ENCODE assay signal across 2 cellular contexts in the genomic region with DNA sequence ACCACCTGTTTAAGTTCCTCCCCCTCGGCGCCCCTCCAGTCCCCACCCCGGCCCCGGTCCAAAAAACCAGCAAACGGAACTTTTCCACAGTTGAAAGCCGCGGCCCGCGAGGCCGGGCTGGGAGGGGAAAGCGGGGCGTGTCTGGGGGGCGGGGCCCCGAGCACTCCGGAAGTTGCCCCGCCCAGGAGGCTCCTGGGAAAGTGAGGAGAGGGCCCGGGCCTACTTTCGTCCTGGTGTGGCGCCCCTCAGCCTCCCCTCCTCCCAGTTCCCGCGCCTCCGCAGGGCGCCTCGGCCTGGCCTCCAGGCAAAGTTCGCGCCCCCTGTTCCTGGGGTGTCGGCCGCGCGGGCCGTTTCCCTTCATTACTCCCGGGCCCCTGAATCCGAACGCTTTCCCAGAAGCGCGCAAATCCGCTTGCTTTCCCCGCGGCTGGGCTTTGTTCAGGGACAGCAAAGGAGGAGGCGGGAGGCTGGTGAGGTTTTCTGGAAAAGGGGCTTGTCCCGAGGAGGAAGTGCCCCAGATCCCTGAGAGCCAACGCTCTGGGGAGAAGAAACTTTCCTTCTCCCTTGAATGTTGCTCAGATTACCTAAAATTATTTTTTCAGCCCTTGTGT.
TF ChIP-seq lines count a peak whose summit lies in the region.

No MANE protein-coding gene starts in this region.

TF ChIP-seq in SK-N-SH, 30 proteins besides CTCF, POLR2A, EP300 and RAD21 (continued from another document):
- TF ChIP-seq TAF1 (IDR thresholded peaks at IDR 0.05; ENCODE audit: borderline replicate concordance, low read depth, low read length) (no peak), RXRA (IDR thresholded peaks at IDR 0.05; ENCODE audit: borderline replicate concordance, low read depth) (no peak), FOSL2 (IDR thresholded peaks at IDR 0.05; ENCODE audit: borderline replicate concordance, low read depth) (no peak), RFX5 (IDR thresholded peaks at IDR 0.05; ENCODE audit: low read length) (no peak), FOXM1 (IDR thresholded peaks at IDR 0.05; ENCODE audit: low read depth) (no peak), SIN3A (IDR thresholded peaks at IDR 0.05; ENCODE audit: borderline replicate concordance, low read depth, low read length) (no peak), SMC3 (IDR thresholded peaks at IDR 0.05; ENCODE audit: low read depth, low read length) (no peak), NFIC (IDR thresholded peaks at IDR 0.05; ENCODE audit: borderline replicate concordance) (no peak)
- TF ChIP-seq, protein P1, sequence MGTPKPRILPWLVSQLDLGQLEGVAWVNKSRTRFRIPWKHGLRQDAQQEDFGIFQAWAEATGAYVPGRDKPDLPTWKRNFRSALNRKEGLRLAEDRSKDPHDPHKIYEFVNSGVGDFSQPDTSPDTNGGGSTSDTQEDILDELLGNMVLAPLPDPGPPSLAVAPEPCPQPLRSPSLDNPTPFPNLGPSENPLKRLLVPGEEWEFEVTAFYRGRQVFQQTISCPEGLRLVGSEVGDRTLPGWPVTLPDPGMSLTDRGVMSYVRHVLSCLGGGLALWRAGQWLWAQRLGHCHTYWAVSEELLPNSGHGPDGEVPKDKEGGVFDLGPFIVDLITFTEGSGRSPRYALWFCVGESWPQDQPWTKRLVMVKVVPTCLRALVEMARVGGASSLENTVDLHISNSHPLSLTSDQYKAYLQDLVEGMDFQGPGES (IDR thresholded peaks at IDR 0.05; ENCODE audit: low read depth, low read length), result no peak
- TF ChIP-seq, protein P2, sequence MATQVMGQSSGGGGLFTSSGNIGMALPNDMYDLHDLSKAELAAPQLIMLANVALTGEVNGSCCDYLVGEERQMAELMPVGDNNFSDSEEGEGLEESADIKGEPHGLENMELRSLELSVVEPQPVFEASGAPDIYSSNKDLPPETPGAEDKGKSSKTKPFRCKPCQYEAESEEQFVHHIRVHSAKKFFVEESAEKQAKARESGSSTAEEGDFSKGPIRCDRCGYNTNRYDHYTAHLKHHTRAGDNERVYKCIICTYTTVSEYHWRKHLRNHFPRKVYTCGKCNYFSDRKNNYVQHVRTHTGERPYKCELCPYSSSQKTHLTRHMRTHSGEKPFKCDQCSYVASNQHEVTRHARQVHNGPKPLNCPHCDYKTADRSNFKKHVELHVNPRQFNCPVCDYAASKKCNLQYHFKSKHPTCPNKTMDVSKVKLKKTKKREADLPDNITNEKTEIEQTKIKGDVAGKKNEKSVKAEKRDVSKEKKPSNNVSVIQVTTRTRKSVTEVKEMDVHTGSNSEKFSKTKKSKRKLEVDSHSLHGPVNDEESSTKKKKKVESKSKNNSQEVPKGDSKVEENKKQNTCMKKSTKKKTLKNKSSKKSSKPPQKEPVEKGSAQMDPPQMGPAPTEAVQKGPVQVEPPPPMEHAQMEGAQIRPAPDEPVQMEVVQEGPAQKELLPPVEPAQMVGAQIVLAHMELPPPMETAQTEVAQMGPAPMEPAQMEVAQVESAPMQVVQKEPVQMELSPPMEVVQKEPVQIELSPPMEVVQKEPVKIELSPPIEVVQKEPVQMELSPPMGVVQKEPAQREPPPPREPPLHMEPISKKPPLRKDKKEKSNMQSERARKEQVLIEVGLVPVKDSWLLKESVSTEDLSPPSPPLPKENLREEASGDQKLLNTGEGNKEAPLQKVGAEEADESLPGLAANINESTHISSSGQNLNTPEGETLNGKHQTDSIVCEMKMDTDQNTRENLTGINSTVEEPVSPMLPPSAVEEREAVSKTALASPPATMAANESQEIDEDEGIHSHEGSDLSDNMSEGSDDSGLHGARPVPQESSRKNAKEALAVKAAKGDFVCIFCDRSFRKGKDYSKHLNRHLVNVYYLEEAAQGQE (IDR thresholded peaks at IDR 0.05; ENCODE audit: low read depth, low read length), result no peak
- TF ChIP-seq, protein P3, sequence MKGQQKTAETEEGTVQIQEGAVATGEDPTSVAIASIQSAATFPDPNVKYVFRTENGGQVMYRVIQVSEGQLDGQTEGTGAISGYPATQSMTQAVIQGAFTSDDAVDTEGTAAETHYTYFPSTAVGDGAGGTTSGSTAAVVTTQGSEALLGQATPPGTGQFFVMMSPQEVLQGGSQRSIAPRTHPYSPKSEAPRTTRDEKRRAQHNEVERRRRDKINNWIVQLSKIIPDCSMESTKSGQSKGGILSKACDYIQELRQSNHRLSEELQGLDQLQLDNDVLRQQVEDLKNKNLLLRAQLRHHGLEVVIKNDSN (IDR thresholded peaks at IDR 0.05; ENCODE audit: borderline replicate concordance, low read depth), result no peak

TF ChIP-seq in SK-N-SH treated with all-trans-retinoic acid at 6 μM for 48 hours, 23 proteins besides CTCF, POLR2A, EP300 and RAD21 (continued from another document):
- TF ChIP-seq, protein P4, sequence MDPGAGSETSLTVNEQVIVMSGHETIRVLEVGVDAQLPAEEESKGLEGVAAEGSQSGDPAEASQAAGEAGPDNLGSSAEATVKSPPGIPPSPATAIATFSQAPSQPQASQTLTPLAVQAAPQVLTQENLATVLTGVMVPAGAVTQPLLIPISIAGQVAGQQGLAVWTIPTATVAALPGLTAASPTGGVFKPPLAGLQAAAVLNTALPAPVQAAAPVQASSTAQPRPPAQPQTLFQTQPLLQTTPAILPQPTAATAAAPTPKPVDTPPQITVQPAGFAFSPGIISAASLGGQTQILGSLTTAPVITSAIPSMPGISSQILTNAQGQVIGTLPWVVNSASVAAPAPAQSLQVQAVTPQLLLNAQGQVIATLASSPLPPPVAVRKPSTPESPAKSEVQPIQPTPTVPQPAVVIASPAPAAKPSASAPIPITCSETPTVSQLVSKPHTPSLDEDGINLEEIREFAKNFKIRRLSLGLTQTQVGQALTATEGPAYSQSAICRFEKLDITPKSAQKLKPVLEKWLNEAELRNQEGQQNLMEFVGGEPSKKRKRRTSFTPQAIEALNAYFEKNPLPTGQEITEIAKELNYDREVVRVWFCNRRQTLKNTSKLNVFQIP (CRISPR knock-in tag; IDR thresholded peaks at IDR 0.05; ENCODE audit: borderline replicate concordance, low read depth), result no peak
- TF ChIP-seq ZNF565 (CRISPR knock-in tag; conservative IDR thresholded peaks at IDR 0.05; ENCODE audit: low read depth) (no peak), ESRRG (CRISPR knock-in tag; IDR thresholded peaks at IDR 0.05) (no peak), OSR1 (CRISPR knock-in tag; IDR thresholded peaks at IDR 0.05) (no peak)
- TF ChIP-seq, protein P5, sequence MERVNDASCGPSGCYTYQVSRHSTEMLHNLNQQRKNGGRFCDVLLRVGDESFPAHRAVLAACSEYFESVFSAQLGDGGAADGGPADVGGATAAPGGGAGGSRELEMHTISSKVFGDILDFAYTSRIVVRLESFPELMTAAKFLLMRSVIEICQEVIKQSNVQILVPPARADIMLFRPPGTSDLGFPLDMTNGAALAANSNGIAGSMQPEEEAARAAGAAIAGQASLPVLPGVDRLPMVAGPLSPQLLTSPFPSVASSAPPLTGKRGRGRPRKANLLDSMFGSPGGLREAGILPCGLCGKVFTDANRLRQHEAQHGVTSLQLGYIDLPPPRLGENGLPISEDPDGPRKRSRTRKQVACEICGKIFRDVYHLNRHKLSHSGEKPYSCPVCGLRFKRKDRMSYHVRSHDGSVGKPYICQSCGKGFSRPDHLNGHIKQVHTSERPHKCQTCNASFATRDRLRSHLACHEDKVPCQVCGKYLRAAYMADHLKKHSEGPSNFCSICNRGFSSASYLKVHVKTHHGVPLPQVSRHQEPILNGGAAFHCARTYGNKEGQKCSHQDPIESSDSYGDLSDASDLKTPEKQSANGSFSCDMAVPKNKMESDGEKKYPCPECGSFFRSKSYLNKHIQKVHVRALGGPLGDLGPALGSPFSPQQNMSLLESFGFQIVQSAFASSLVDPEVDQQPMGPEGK (CRISPR knock-in tag; IDR thresholded peaks at IDR 0.05; ENCODE audit: borderline replicate concordance), result no peak
